ENCODE assay signal across 10 cellular contexts in the genomic region with DNA sequence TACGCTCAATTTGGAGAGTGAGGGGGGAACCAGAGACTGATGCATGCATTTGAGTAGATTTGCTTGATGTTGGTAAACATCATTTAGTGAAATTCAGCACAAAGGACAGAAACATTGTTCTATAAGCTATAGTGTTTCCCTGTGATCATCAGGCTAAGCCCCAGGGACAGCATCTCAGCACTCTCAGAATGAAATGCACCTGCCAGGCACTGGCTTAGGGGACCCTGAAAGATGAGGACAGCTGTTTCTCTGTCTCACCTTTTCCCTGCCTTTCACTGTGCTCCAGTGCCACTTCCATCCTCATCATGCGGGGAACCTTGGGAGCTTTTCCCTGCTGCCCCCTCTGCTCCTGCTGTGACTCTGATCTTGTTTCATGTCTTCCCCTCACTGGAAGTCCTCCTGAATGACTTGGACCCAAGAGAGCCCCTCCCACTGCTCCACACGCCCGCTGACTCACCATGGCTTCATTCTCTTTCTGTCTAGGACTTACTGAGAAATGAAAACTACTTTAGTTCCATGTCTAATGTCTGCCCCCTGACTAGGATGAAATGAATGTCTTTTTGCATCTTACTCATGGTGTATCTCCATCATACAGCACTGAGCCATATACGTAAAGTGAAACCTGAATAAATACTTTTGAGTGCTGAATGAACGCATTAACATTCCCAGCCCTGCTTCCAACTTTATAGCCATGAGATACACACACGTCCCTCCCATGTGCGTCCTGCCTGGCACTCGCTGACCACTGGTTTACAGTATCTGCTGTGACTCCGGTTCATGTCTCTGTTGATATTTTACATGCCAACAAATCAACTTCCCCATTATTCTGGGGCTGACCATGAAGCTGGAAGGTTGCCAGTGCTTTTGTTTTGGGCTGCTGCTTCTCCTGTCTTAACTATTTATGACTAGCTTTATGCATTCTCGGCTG.
DNase-seq lines count a peak whose midpoint lies in the region; ATAC-seq and TF ChIP-seq lines count a peak whose summit lies in the region.
"Had no signal": no experiment of that assay in that cellular context is flagged by ENCODE, and none has a peak within 500 bp of the region (broad histone marks: within the 10 kb centered on the region; RNA-seq: fewer than 3 reads in every experiment).

No MANE protein-coding gene starts in this region.

- no peak overlapping the region for H4K5ac ChIP-seq in IMR-90 (ENCODE audit: low read depth, low read length)

- no peak for TF ChIP-seq CTCF in IMR-90 (conservative IDR thresholded peaks at IDR 0.05; ENCODE audit: low read depth, low read length)
- TF ChIP-seq CTCF in mammary epithelial cell (conservative IDR thresholded peaks at IDR 0.05 in 1 of 2, IDR thresholded peaks at IDR 0.05 in 1 of 2; ENCODE audit: extremely low read depth in 1 of 2, insufficient read depth in 1 of 2, low read depth in 1 of 2, low read length in 2 of 2), result no peak
- TF ChIP-seq CTCF in BE2C (IDR thresholded peaks at IDR 0.05; ENCODE audit: low read depth, low read length), result no peak

- BruUV-seq in IMR-90 (replicated peaks; lab: Mats Ljungman, UMichigan), result no TSS peak
- no TSS peak for BruUV-seq in mammary epithelial cell (replicated peaks; lab: Mats Ljungman, UMichigan)

- H4K20me1 ChIP-seq in IMR-90 (ENCODE audit: insufficient read depth, low read length) (no peaks in the 10 kb centered on the region), mammary epithelial cell (ENCODE audit: insufficient read depth, low read length) (no peaks in the 10 kb centered on the region)

- dilution Hi-C loops in IMR-90 (cut with HindIII; ENCODE audit: low sequenced_read_pairs, unreplicated experiment), result no loop called here
- dilution Hi-C loops in mammary epithelial cell (cut with HindIII; ENCODE audit: low sequenced_read_pairs), result no loop called here

- no peaks in the 10 kb centered on the region for H3K36me3 Mint-ChIP-seq in activated CD4-positive, alpha-beta memory T cell treated with anti-CD3 and anti-CD28 coated beads for 36 hours
- no peaks in the 10 kb centered on the region for H3K36me3 Mint-ChIP-seq in activated T-cell treated with anti-CD3 and anti-CD28 coated beads, Interleukin-2, amount 50 U/mL, for 24 hours (ENCODE audit: low read depth)
- H3K36me3 Mint-ChIP-seq: natural killer cell had no signal

- no peak overlapping the region for H2AK9ac ChIP-seq in IMR-90 (replicated peaks; ENCODE audit: low read depth, low read length, poor library complexity)

- no peak overlapping the region for H2BK120ac ChIP-seq in IMR-90 (ENCODE audit: low read depth, low read length)

- no peaks in the 10 kb centered on the region for H3K4me1 ChIP-seq in IMR-90 (ENCODE audit: control insufficient read depth, insufficient read depth, low read length)
- H3K4me1 ChIP-seq in mammary epithelial cell (ENCODE audit: insufficient read depth, low read length), result peaks cover 15% of the 10 kb centered on the region
- H3K4me1 ChIP-seq in BE2C, result no peaks in the 10 kb centered on the region
- H3K4me1 ChIP-seq: colonic mucosa had no signal

- H3K4me1 Mint-ChIP-seq in activated CD4-positive, alpha-beta memory T cell treated with anti-CD3 and anti-CD28 coated beads for 36 hours (ENCODE audit: low read depth), result no peaks in the 10 kb centered on the region
- no peaks in the 10 kb centered on the region for H3K4me1 Mint-ChIP-seq in activated T-cell treated with anti-CD3 and anti-CD28 coated beads, Interleukin-2, amount 50 U/mL, for 24 hours (ENCODE audit: low read depth)
- H3K4me1 Mint-ChIP-seq: natural killer cell had no signal

- peak overlapping the region; percentile 5; the same call in 1 of the 2 replicates for H3K4me2 ChIP-seq in IMR-90 (ENCODE audit: low read depth, low read length)
- H3K4me2 ChIP-seq in mammary epithelial cell (ENCODE audit: insufficient read depth, low read depth, low read length), result no peak overlapping the region

- no peaks in the 10 kb centered on the region for H3K36me3 ChIP-seq in IMR-90 (ENCODE audit: control insufficient read depth, insufficient read depth, low read length)
- H3K36me3 ChIP-seq in mammary epithelial cell (ENCODE audit: insufficient read depth, low read length), result no peaks in the 10 kb centered on the region
- no peaks in the 10 kb centered on the region for H3K36me3 ChIP-seq in BE2C
- H3K36me3 ChIP-seq: colonic mucosa had no signal

- no peak overlapping the region for H2BK20ac ChIP-seq in IMR-90 (ENCODE audit: low read depth, low read length)

- H3K9me3 ChIP-seq in IMR-90 (ENCODE audit: control insufficient read depth, insufficient read depth, low read length) (peaks cover 25% of the 10 kb centered on the region), mammary epithelial cell (replicated peaks; ENCODE audit: insufficient read depth, low read length) (no peaks in the 10 kb centered on the region), BE2C (no peaks in the 10 kb centered on the region)
- H3K9me3 ChIP-seq: colonic mucosa had no signal

- H3K9me1 ChIP-seq in IMR-90 (ENCODE audit: insufficient read depth, low read length), result no peaks in the 10 kb centered on the region

- 7% methylated on average over 3 of the region's 11 CpGs; no CpG with 5 or more reads in 1 of the 2 experiments for WGBS in IMR-90 (ENCODE audit: extremely low coverage in 2 of 2, insufficient read length in 1 of 2), 2 experiments
- 77% methylated on average over 11 of the region's 11 CpGs for WGBS in mammary epithelial cell (ENCODE audit: low coverage, missing lambda C conversion rate)

- no peak overlapping the region for H3K14ac ChIP-seq in IMR-90 (replicated peaks; ENCODE audit: low read depth, low read length)

- peak overlapping the region; percentile 17 for H2BK5ac ChIP-seq in IMR-90 (ENCODE audit: low read depth, low read length, poor library complexity, severe bottlenecking)

- no peak for TF ChIP-seq POLR2A in IMR-90 (IDR thresholded peaks at IDR 0.05; ENCODE audit: low read depth, low read length)

- no peak for ATAC-seq in IMR-90 (ENCODE audit: low read depth)
- ATAC-seq: natural killer cell had no signal

- no peak overlapping the region for H3K27ac Mint-ChIP-seq in activated CD4-positive, alpha-beta memory T cell treated with anti-CD3 and anti-CD28 coated beads for 36 hours
- H3K27ac Mint-ChIP-seq in activated T-cell treated with anti-CD3 and anti-CD28 coated beads, Interleukin-2, amount 50 U/mL, for 24 hours, result no peak overlapping the region
- H3K27ac Mint-ChIP-seq: natural killer cell had no signal

- no peak overlapping the region for H3K18ac ChIP-seq in IMR-90 (ENCODE audit: low read depth, low read length)

- H3K9ac ChIP-seq in IMR-90 (ENCODE audit: low read depth, low read length), result no peak overlapping the region
- H3K9ac ChIP-seq in mammary epithelial cell (ENCODE audit: insufficient read depth, low read length), result no peak overlapping the region

- H2AK5ac ChIP-seq in IMR-90 (ENCODE audit: low read depth, low read length), result no peak overlapping the region

- H3K27me3 ChIP-seq in IMR-90 (ENCODE audit: control insufficient read depth, insufficient read depth, low read length) (no peaks in the 10 kb centered on the region), mammary epithelial cell (ENCODE audit: insufficient read depth, low read length) (no peaks in the 10 kb centered on the region), BE2C (no peaks in the 10 kb centered on the region)
- H3K27me3 ChIP-seq: colonic mucosa had no signal

- no peaks in the 10 kb centered on the region for H3K79me1 ChIP-seq in IMR-90 (ENCODE audit: low read depth in 1 of 2, low read length in 2 of 2)

- no peak overlapping the region for H2BK15ac ChIP-seq in IMR-90 (ENCODE audit: low read depth, low read length)

- H3K79me2 ChIP-seq in mammary epithelial cell (ENCODE audit: insufficient read depth, low read length), result no peaks in the 10 kb centered on the region

- DNase-seq in IMR-90 (peak; percentile 11), NCI-H2171 treated with DMSO at 0.1 percent for 48 hours (lab: John Stamatoyannopoulos, UW) (peak; percentile 86), mammary epithelial cell (peak; percentile 70), retina (peak; percentile 26), BE2C (no peak), pons (ENCODE audit: low spot score) (no peak)
- no peak for DNase-seq in activated CD4-positive, alpha-beta memory T cell treated with anti-CD3 and anti-CD28 coated beads for 36 hours
- no peak for DNase-seq in activated T-cell treated with anti-CD3 and anti-CD28 coated beads, Interleukin-2, amount 50 U/mL, for 24 hours
- DNase-seq: colonic mucosa, natural killer cell had no signal

- no peak overlapping the region for H3K56ac ChIP-seq in IMR-90 (ENCODE audit: extremely low read depth, insufficient read depth, low read length)

- H3K27me3 Mint-ChIP-seq in activated CD4-positive, alpha-beta memory T cell treated with anti-CD3 and anti-CD28 coated beads for 36 hours, result no peaks in the 10 kb centered on the region
- H3K27me3 Mint-ChIP-seq in activated T-cell treated with anti-CD3 and anti-CD28 coated beads, Interleukin-2, amount 50 U/mL, for 24 hours, result no peaks in the 10 kb centered on the region

- H3K27ac ChIP-seq in IMR-90 (ENCODE audit: insufficient read depth, low read length), result no peak overlapping the region
- no peak overlapping the region for H3K27ac ChIP-seq in mammary epithelial cell (ENCODE audit: insufficient read depth, low read depth, low read length)
- H3K27ac ChIP-seq: colonic mucosa had no signal

- H3K9me3 Mint-ChIP-seq in activated CD4-positive, alpha-beta memory T cell treated with anti-CD3 and anti-CD28 coated beads for 36 hours, result no peaks in the 10 kb centered on the region
- no peaks in the 10 kb centered on the region for H3K9me3 Mint-ChIP-seq in activated T-cell treated with anti-CD3 and anti-CD28 coated beads, Interleukin-2, amount 50 U/mL, for 24 hours
- H3K9me3 Mint-ChIP-seq: natural killer cell had no signal

- no peak overlapping the region for H3K4ac ChIP-seq in IMR-90 (ENCODE audit: low read depth, low read length)

- POLR2A ChIA-PET in IMR-90 (lab: Charles Lee; ENCODE audit: unreplicated experiment), result no interaction called here
- POLR2A ChIA-PET in activated CD4-positive, alpha-beta memory T cell treated with anti-CD3 and anti-CD28 coated beads for 36 hours (lab: Charles Lee), result no interaction called here

- no peak overlapping the region for H4K8ac ChIP-seq in IMR-90 (ENCODE audit: low read depth in 2 of 2, low read length in 2 of 2)

- intact Hi-C loops in IMR-90 (cut with micrococcal nuclease) (no loop called here), mammary epithelial cell (cut with micrococcal nuclease) (no loop called here)
- intact Hi-C loops in activated CD4-positive, alpha-beta memory T cell treated with anti-CD3 and anti-CD28 coated beads for 36 hours (cut with micrococcal nuclease), result no loop called here

- no peak overlapping the region for H3K23ac ChIP-seq in IMR-90 (ENCODE audit: low read depth, low read length)

- no peak overlapping the region for H4K91ac ChIP-seq in IMR-90 (ENCODE audit: insufficient read depth, low read depth, low read length)

- H3K4me3 Mint-ChIP-seq in activated CD4-positive, alpha-beta memory T cell treated with anti-CD3 and anti-CD28 coated beads for 36 hours, result no peak overlapping the region
- no peak overlapping the region for H3K4me3 Mint-ChIP-seq in activated T-cell treated with anti-CD3 and anti-CD28 coated beads, Interleukin-2, amount 50 U/mL, for 24 hours
- H3K4me3 Mint-ChIP-seq: natural killer cell had no signal

- no peak overlapping the region for H2AFZ ChIP-seq in IMR-90 (replicated peaks; ENCODE audit: low read length, poor library complexity)
- H2AFZ ChIP-seq in mammary epithelial cell (ENCODE audit: low read depth, low read length), result no peak overlapping the region

- CTCF ChIA-PET in IMR-90 (lab: Yijun Ruan, JAX) (no interaction called here), mammary epithelial cell (lab: Charles Lee; ENCODE audit: low non-redundant PET) (no interaction called here)
- CTCF ChIA-PET in activated CD4-positive, alpha-beta memory T cell treated with anti-CD3 and anti-CD28 coated beads for 36 hours (lab: Charles Lee), result no interaction called here

- no peak overlapping the region for H3K4me3 ChIP-seq in IMR-90 (ENCODE audit: insufficient read depth, low read depth, low read length)
- no peak overlapping the region for H3K4me3 ChIP-seq in mammary epithelial cell (replicated peaks in 1 of 3; ENCODE audit: insufficient read depth in 1 of 3, low read depth in 2 of 3, low read length in 3 of 3)
- H3K4me3 ChIP-seq in BE2C (ENCODE audit: low read depth, low read length), result no peak overlapping the region
- H3K4me3 ChIP-seq: colonic mucosa had no signal

- TF ChIP-seq RAD21 in IMR-90 (IDR thresholded peaks at IDR 0.05; ENCODE audit: low read length), result no peak

- in situ Hi-C loops in IMR-90 (cut with MboI; ENCODE audit: low sequenced_read_pairs) (no loop called here), mammary epithelial cell (cut with MboI; ENCODE audit: low sequenced_read_pairs in 2 of 2) (no loop called here)

Comparison
In these comparisons a context has a peak if more than half of its experiments do, and no peak if none do; other contexts are left out.
1. DNase-seq: peak in IMR-90 (single experiment), NCI-H2171 treated with DMSO at 0.1 percent for 48 hours (single experiment), mammary epithelial cell (single experiment) and retina (single experiment); none in activated CD4-positive, alpha-beta memory T cell treated with anti-CD3 and anti-CD28 coated beads for 36 hours (single experiment), activated T-cell treated with anti-CD3 and anti-CD28 coated beads, Interleukin-2, amount 50 U/mL, for 24 hours (single experiment), BE2C (single experiment) and pons (single experiment).